ENCODE assay signal across 9 cellular contexts in the genomic region with DNA sequence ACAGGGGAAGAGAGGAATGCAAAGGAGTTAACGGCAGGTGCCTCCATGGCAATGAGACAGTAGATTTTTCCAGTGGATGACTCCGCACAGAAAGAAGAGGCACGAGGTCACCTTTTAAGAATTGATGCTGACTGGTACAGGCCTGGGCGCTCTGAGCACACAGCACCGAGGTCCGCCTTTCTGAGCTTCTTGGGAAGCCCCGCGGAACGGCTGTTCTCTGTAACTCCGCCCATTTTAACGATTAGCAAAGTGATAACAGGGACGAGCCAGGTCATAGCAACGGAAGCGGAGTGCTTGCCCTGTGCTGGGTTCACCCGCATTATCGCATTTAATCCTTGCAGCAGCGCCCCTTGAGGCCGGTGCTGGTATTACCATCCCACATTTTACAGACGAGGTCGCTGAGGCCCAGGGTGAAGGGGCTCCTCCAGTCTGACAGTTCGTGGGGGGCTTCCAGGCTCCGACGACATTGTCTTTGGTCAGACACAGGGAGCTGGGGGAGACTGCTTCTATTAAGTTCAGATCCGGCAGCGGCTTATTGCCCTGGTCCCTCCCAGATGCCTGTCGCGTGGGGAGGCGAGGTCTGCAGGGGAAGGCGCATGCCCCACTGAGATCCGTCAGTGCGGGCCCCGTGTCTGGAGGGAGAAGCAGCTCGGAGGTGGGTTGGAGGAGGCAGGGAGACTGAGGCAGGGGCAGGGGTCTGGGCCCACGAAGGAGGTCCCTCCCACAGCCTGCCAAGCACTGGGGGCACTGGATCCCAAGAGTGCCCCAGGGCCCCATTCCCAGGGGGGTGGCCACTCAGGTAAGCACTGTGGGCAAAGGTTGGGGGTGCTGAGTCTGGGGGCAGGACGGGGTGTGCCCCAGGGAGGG. TPM values are rescaled to one million over a fixed set of nuclear protein-coding genes. Genes with fewer than 3 reads are reported as not detected.
DNase-seq lines count a peak whose midpoint lies in the region; ATAC-seq and TF ChIP-seq lines count a peak whose summit lies in the region.
"Had no signal": no experiment of that assay in that cellular context is flagged by ENCODE, and none has a peak within 500 bp of the region (broad histone marks: within the 10 kb centered on the region; RNA-seq: fewer than 3 reads in every experiment).

No MANE protein-coding gene starts in this region.

- in situ Hi-C loops in KBM-7 (cut with MboI; ENCODE audit: low pct_unique_long_range_greater_than_20kb, low sequenced_read_pairs) = no loop called here
- in situ Hi-C loops in transverse colon (cut with MboI; ENCODE audit: low pct_ligation_motif_present in 1 of 4, low pct_unique_long_range_greater_than_20kb in 1 of 4, low sequenced_read_pairs in 3 of 4) = loop anchor here in 3 of 4 donors (25.0 kb wide), 2 partner anchors 131 to 356 kb away; no protein-coding TSS in a partner anchor

- no peaks in the 10 kb centered on the region for H3K27me3 ChIP-seq in transverse colon

- H3K9me3 ChIP-seq in transverse colon = no peaks in the 10 kb centered on the region

- H3K36me3 ChIP-seq in transverse colon = no peaks in the 10 kb centered on the region

- WGBS in transverse colon (ENCODE audit: low coverage in 1 of 2), 2 donors = 0 to 25% methylated on average over 3 to 35 of the region's 35 CpGs

- intact Hi-C loops in Right ventricle myocardium superior (cut with DNase I) = loop anchor here (5.0 kb wide), 1 partner anchor 356 kb away; no protein-coding TSS in a partner anchor
- intact Hi-C loops in transverse colon (cut with DNase I; ENCODE audit: low total_unique reads) = loop anchor here (5.0 kb wide), 1 partner anchor 99 kb away; no protein-coding TSS in a partner anchor

- no peak for TF ChIP-seq POLR2A in transverse colon (IDR thresholded peaks at IDR 0.05)

- peak; percentile 83 for TF ChIP-seq CTCF in GM12865 (IDR thresholded peaks at IDR 0.05; ENCODE audit: insufficient read depth, low read depth, low read length, missing control alignments)
- peak; percentile 91 to 98 (median 97) for TF ChIP-seq CTCF in transverse colon (IDR thresholded peaks at IDR 0.05)

- no peak for TF ChIP-seq EP300 in transverse colon (IDR thresholded peaks at IDR 0.05; ENCODE audit: low read depth)

- DNase-seq in GM12865 (ENCODE audit: low read depth) (peak; percentile 81), KBM-7 (peak; percentile 61), SK-N-DZ (ENCODE audit: low spot score) (peak; percentile 92), Right ventricle myocardium superior (peak; percentile 89), pons (ENCODE audit: low spot score) (peak; percentile 26), transverse colon (peak; percentile 79)
- DNase-seq in activated naive CD4-positive, alpha-beta T cell treated with Interleukin-2 at 50 U/mL for 16 hours = peak; percentile 85

- H3K27ac ChIP-seq in transverse colon = no peak overlapping the region

- peaks cover 0 to 7% (median 4%) of the 10 kb centered on the region in 4 donors for H3K4me1 ChIP-seq in transverse colon

- ATAC-seq in Right ventricle myocardium superior (ENCODE audit: poor library complexity) (peak; percentile 82), HG02571 (IDR thresholded peaks at IDR 0.05; ENCODE audit: unreplicated experiment) (no peak)

- H3K4me3 ChIP-seq in GM12865 (ENCODE audit: low read depth, low read length) = no peak overlapping the region
- no peak overlapping the region for H3K4me3 ChIP-seq in transverse colon

RNA-seq across cellular contexts. Expression of gene HMCN2, which starts 22.3 kb away (rescaled TPM):
- 9.8 and 11.5 TPM in 2 replicates for polyA plus RNA-seq in SK-N-DZ (2014; cell fraction: cytosol; rRNA removed)
- polyA plus RNA-seq in SK-N-DZ (2014; cell fraction: nucleus; rRNA removed) = 86.4 and 102 TPM in 2 replicates
- 5.2 TPM for total RNA-seq in Right ventricle myocardium superior
- 10 to 100 TPM in 3 of 4 donors, 1 to 10 TPM in 1; 7.8 to 40.0 (median 15.2) TPM for total RNA-seq in transverse colon
- total RNA-seq: mononuclear cell had no signal

Comparison
In these comparisons a context has a peak if more than half of its experiments do, and no peak if none do; other contexts are left out.
1. DNase-seq: peak in every context shown above with its lines; median percentile 92 in SK-N-DZ; 89 in Right ventricle myocardium superior; 85 in activated naive CD4-positive, alpha-beta T cell treated with Interleukin-2 at 50 U/mL for 16 hours; 81 in GM12865; 79 in transverse colon; 61 in KBM-7; 26 in pons.